1 cellular context compared by ENCODE assay signal in the genomic region with DNA sequence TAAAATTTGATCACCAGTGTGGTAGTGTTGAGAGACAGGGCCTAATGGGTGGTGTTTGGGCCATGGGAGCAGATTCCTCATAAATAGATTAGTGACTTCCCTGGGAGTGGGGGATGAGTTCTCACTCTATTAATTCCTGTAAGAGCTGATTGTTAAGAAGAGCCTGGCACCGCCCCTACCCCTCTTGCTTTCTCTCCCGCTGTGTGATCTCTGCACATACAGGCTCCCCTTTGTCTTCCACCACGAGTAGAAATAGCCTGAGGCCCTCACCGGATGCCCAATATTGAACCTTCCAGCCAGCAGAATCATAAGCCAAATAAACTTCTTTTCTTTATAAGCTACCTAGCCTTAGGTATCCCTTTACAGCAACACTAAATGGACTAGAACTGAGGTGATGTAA.
TF ChIP-seq lines count a peak whose summit lies in the region.

No MANE protein-coding gene starts in this region.

TF ChIP-seq in WTC11, 78 proteins besides CTCF, POLR2A, EP300 and RAD21 (continued from another document):
- TF ChIP-seq ZBTB43 (CRISPR knock-in tag; IDR thresholded peaks at IDR 0.05), result no peak
- no peak for TF ChIP-seq NR2C2 (CRISPR knock-in tag; IDR thresholded peaks at IDR 0.05)
- TF ChIP-seq, protein P1, sequence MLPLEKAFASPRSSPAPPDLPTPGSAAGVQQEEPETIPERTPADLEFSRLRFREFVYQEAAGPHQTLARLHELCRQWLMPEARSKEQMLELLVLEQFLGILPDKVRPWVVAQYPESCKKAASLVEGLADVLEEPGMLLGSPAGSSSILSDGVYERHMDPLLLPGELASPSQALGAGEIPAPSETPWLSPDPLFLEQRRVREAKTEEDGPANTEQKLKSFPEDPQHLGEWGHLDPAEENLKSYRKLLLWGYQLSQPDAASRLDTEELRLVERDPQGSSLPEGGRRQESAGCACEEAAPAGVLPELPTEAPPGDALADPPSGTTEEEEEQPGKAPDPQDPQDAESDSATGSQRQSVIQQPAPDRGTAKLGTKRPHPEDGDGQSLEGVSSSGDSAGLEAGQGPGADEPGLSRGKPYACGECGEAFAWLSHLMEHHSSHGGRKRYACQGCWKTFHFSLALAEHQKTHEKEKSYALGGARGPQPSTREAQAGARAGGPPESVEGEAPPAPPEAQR (CRISPR knock-in tag; IDR thresholded peaks at IDR 0.05), result no peak
TF ChIP-seq in WTC11: peak in this region for 0.
